20 cellular contexts compared by ENCODE assay signal in the genomic region with DNA sequence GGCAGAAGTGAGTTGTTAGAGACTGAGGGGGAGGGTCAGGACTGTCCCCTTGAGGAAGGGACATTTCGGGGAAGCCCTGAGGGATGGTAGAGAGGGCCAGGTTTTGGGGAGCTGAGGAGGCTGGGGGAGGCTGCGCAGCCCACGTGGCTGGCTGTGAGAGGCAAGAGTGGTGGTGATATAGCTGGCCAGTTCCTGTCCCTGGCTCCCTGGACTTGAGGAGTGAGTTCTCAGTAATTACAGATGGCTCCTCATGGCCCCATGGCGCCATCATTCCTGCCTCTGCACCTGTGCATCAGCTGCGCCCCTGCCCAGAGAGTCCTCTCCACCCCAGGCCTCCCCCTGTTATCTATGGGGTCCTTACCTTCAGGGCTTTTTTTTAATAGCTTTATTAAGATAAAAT. TPM values are rescaled to one million over a fixed set of nuclear protein-coding genes. Genes with fewer than 3 reads are reported as not detected.
DNase-seq lines count a peak whose midpoint lies in the region; ATAC-seq, FAIRE-seq and TF ChIP-seq lines count a peak whose summit lies in the region.
"Had no signal": no experiment of that assay in that cellular context is flagged by ENCODE, and none has a peak within 500 bp of the region (broad histone marks: within the 10 kb centered on the region; RNA-seq: fewer than 3 reads in every experiment).

No MANE protein-coding gene starts in this region.

- H3K23ac ChIP-seq in neuronal stem cell (ENCODE audit: low read depth, low read length, poor library complexity): no peak overlapping the region

- H3K4me3 ChIP-seq in PC-9 (no peak overlapping the region), keratinocyte (ENCODE audit: control insufficient read depth in 2 of 3, extremely low read depth in 1 of 3, insufficient read depth in 2 of 3, low read depth in 1 of 3, low read length in 3 of 3) (no peak overlapping the region), spleen (no peak overlapping the region), neuronal stem cell (ENCODE audit: low read length in 2 of 2) (no peak overlapping the region), ascending aorta (no peak overlapping the region)
- H3K4me3 ChIP-seq: coronary artery, left lung, skin epidermis had no signal

- H3K4me1 ChIP-seq in PC-9 (replicated peaks; ENCODE audit: insufficient read depth): peaks cover 95% of the 10 kb centered on the region
- H3K4me1 ChIP-seq in keratinocyte (ENCODE audit: control insufficient read depth, extremely low read depth, insufficient read depth, low read length): peaks cover 41% of the 10 kb centered on the region
- H3K4me1 ChIP-seq in spleen: peaks cover 0 to 80% (median 54%) of the 10 kb centered on the region in 6 donors
- H3K4me1 ChIP-seq in neuronal stem cell (ENCODE audit: control insufficient read depth in 2 of 2, insufficient read depth in 1 of 2, low read depth in 1 of 2, low read length in 2 of 2): peaks cover 0 to 7% of the 10 kb centered on the region in 2 donors
- H3K4me1 ChIP-seq in ascending aorta: peaks cover 3 to 33% of the 10 kb centered on the region in 2 donors
- H3K4me1 ChIP-seq: parathyroid adenoma had no signal

- H4K91ac ChIP-seq in neuronal stem cell (ENCODE audit: low read depth, low read length, poor library complexity): no peak overlapping the region

- H3K36me3 ChIP-seq in PC-9 (ENCODE audit: low read depth) (peaks cover 65% of the 10 kb centered on the region), keratinocyte (ENCODE audit: control insufficient read depth in 2 of 2, extremely low read depth in 1 of 2, insufficient read depth in 2 of 2, low read length in 2 of 2) (peaks cover 14 to 38% of the 10 kb centered on the region in 2 experiments), spleen (peaks cover 0 to 52% (median 4%) of the 10 kb centered on the region in 6 donors), neuronal stem cell (replicated peaks in 1 of 2; ENCODE audit: control insufficient read depth in 2 of 2, insufficient read depth in 2 of 2, low read length in 2 of 2) (peaks cover 0 to 45% of the 10 kb centered on the region in 2 donors), ascending aorta (peaks cover 2 to 11% of the 10 kb centered on the region in 2 donors)

- 81 to 98% (median 93%) methylated on average over 5 of the region's 5 CpGs for WGBS in spleen, 5 donors
- WGBS in neuronal stem cell (ENCODE audit: extremely low coverage in 2 of 2, insufficient read length in 2 of 2, insufficient replicate concordance in 1 of 2), 2 donors: no CpG with 5 or more reads among the region's 5 CpGs

- TF ChIP-seq CTCF in activated CD8-positive, alpha-beta T cell treated with anti-CD3 and anti-CD28 coated beads for 36 hours (IDR thresholded peaks at IDR 0.05): no peak
- no peak for TF ChIP-seq CTCF in PC-9 (conservative IDR thresholded peaks at IDR 0.05)
- no peak for TF ChIP-seq CTCF in keratinocyte (optimal IDR thresholded peaks at IDR 0.05 in 1 of 3, IDR thresholded peaks at IDR 0.05 in 1 of 3, conservative IDR thresholded peaks at IDR 0.05 in 1 of 3; ENCODE audit: extremely low read depth in 1 of 3, insufficient read depth in 2 of 3, low read length in 3 of 3)
- TF ChIP-seq CTCF in spleen (IDR thresholded peaks at IDR 0.05 in 8 of 11, conservative IDR thresholded peaks at IDR 0.05 in 3 of 11): no peak
- no peak for TF ChIP-seq CTCF in ascending aorta (IDR thresholded peaks at IDR 0.05)

- no peak overlapping the region for H3K4me3 Mint-ChIP-seq in activated CD8-positive, alpha-beta T cell treated with anti-CD3 and anti-CD28 coated beads for 36 hours
- no peak overlapping the region for H3K4me3 Mint-ChIP-seq in activated CD8-positive, alpha-beta T cell treated with anti-CD3 and anti-CD28 coated beads, Interleukin-2, amount 10 ng/mL, durations not matched to agents 7 days and 5 days

- no peak overlapping the region for H4K8ac ChIP-seq in neuronal stem cell (ENCODE audit: low read depth, low read length)

- H2BK15ac ChIP-seq in neuronal stem cell (ENCODE audit: low read length): no peak overlapping the region

- dilution Hi-C loops in keratinocyte (cut with MboI; ENCODE audit: extremely low pct_ligation_motif_present, low sequenced_read_pairs): no loop called here

- no peak overlapping the region for H3K4me2 ChIP-seq in PC-9
- no peak overlapping the region for H3K4me2 ChIP-seq in keratinocyte (ENCODE audit: control insufficient read depth, extremely low read depth, insufficient read depth, low read depth, low read length)
- no peak overlapping the region for H3K4me2 ChIP-seq in neuronal stem cell (ENCODE audit: insufficient read depth, low read length, poor library complexity, severe bottlenecking)

- no peak overlapping the region for H3K18ac ChIP-seq in neuronal stem cell (ENCODE audit: low read length)

- H4K20me1 ChIP-seq in PC-9 (ENCODE audit: insufficient read depth) (peaks cover 52% of the 10 kb centered on the region), keratinocyte (ENCODE audit: control insufficient read depth, extremely low read depth, insufficient read depth, low read length) (peaks cover 46% of the 10 kb centered on the region)

- no peaks in the 10 kb centered on the region for H3K27me3 Mint-ChIP-seq in activated CD8-positive, alpha-beta T cell treated with anti-CD3 and anti-CD28 coated beads for 36 hours
- H3K27me3 Mint-ChIP-seq in activated CD8-positive, alpha-beta T cell treated with anti-CD3 and anti-CD28 coated beads, Interleukin-2, amount 10 ng/mL, durations not matched to agents 7 days and 5 days (ENCODE audit: low read depth): no peaks in the 10 kb centered on the region

- peaks cover 92% of the 10 kb centered on the region for H3F3A ChIP-seq in PC-9 (ENCODE audit: insufficient read depth, low read depth)

- peaks cover 99% of the 10 kb centered on the region for H3K79me2 ChIP-seq in PC-9 (ENCODE audit: low read depth)
- peaks cover 92% of the 10 kb centered on the region for H3K79me2 ChIP-seq in keratinocyte (ENCODE audit: control insufficient read depth, insufficient read depth, low read length)

- peaks cover 15% of the 10 kb centered on the region for H3K36me3 Mint-ChIP-seq in activated CD8-positive, alpha-beta T cell treated with anti-CD3 and anti-CD28 coated beads for 36 hours (ENCODE audit: low read depth)
- H3K36me3 Mint-ChIP-seq in activated CD8-positive, alpha-beta T cell treated with anti-CD3 and anti-CD28 coated beads, Interleukin-2, amount 10 ng/mL, durations not matched to agents 7 days and 5 days (ENCODE audit: low read depth): peaks cover 28% of the 10 kb centered on the region

- DNase-seq in activated CD8-positive, alpha-beta T cell treated with anti-CD3 and anti-CD28 coated beads for 36 hours: no peak
- no peak for DNase-seq in activated CD8-positive, alpha-beta T cell treated with anti-CD3 and anti-CD28 coated beads, Interleukin-2, amount 10 ng/mL, durations not matched to agents 7 days and 5 days
- DNase-seq in PC-9 (no peak), keratinocyte (ENCODE audit: low read depth, low spot score) (no peak), spleen (peak; percentile 36), neuronal stem cell (ENCODE audit: low spot score) (no peak), ascending aorta (ENCODE audit: low spot score in 2 of 2) (no peak)
- DNase-seq: activated gamma-delta T cell, DMS53, foreskin melanocyte, KBM-7, NCI-H2081, NCI-H524 treated with DMSO at 0.1 percent for 48 hours, T-helper 9 cell had no signal

- FAIRE-seq in keratinocyte (lab: Jason Lieb, UNC): no peak

- H3K9me1 ChIP-seq in keratinocyte (ENCODE audit: control insufficient read depth, extremely low read depth, insufficient read depth, low read length): peaks cover 16% of the 10 kb centered on the region

- peaks cover 50% of the 10 kb centered on the region for H3K4me1 Mint-ChIP-seq in activated CD8-positive, alpha-beta T cell treated with anti-CD3 and anti-CD28 coated beads for 36 hours (ENCODE audit: low read depth)
- H3K4me1 Mint-ChIP-seq in activated CD8-positive, alpha-beta T cell treated with anti-CD3 and anti-CD28 coated beads, Interleukin-2, amount 10 ng/mL, durations not matched to agents 7 days and 5 days (ENCODE audit: low read depth): peaks cover 42% of the 10 kb centered on the region

- no peaks in the 10 kb centered on the region for H3K27me3 ChIP-seq in PC-9 (ENCODE audit: insufficient read depth, low read depth)
- no peaks in the 10 kb centered on the region for H3K27me3 ChIP-seq in keratinocyte (ENCODE audit: control insufficient read depth, extremely low read depth, insufficient read depth, low read length)
- no peaks in the 10 kb centered on the region for H3K27me3 ChIP-seq in spleen (replicated peaks in 1 of 7)
- H3K27me3 ChIP-seq in neuronal stem cell (ENCODE audit: control insufficient read depth in 3 of 3, insufficient read depth in 3 of 3, low read depth in 1 of 3, low read length in 3 of 3): no peaks in the 10 kb centered on the region
- no peaks in the 10 kb centered on the region for H3K27me3 ChIP-seq in ascending aorta
- H3K27me3 ChIP-seq: left lung had no signal

- peak overlapping the region; percentile 1 for H3K27ac Mint-ChIP-seq in activated CD8-positive, alpha-beta T cell treated with anti-CD3 and anti-CD28 coated beads for 36 hours
- no peak overlapping the region for H3K27ac Mint-ChIP-seq in activated CD8-positive, alpha-beta T cell treated with anti-CD3 and anti-CD28 coated beads, Interleukin-2, amount 10 ng/mL, durations not matched to agents 7 days and 5 days

- H2AFZ ChIP-seq in PC-9 (no peak overlapping the region), keratinocyte (ENCODE audit: control insufficient read depth, low read length) (no peak overlapping the region), neuronal stem cell (ENCODE audit: low read length) (no peak overlapping the region)
- H2AFZ ChIP-seq: parathyroid adenoma had no signal

- peaks cover 8% of the 10 kb centered on the region for H3K79me1 ChIP-seq in neuronal stem cell (ENCODE audit: low read depth, low read length)

- POLR2A ChIA-PET in activated CD8-positive, alpha-beta T cell treated with anti-CD3 and anti-CD28 coated beads for 36 hours (lab: Charles Lee): interaction anchor here (1.1 kb wide), 1 partner anchor 19 kb away, joined by 3 read pairs; no protein-coding TSS in a partner anchor
- POLR2A ChIA-PET in activated CD8-positive, alpha-beta T cell treated with anti-CD3 and anti-CD28 coated beads, Interleukin-2, amount 10 ng/mL, durations not matched to agents 7 days and 5 days (lab: Charles Lee): no interaction called here
- POLR2A ChIA-PET in PC-9 (lab: Charles Lee; ENCODE audit: unreplicated experiment): interaction anchor here (0.5 to 0.6 kb wide), 2 partner anchors 57 to 757 kb away, joined by 3 read pairs; no protein-coding TSS in a partner anchor

- TF ChIP-seq POLR2A in spleen (IDR thresholded peaks at IDR 0.05): no peak

- H3K9me3 Mint-ChIP-seq in activated CD8-positive, alpha-beta T cell treated with anti-CD3 and anti-CD28 coated beads for 36 hours: peaks cover 3% of the 10 kb centered on the region
- peaks cover 4% of the 10 kb centered on the region for H3K9me3 Mint-ChIP-seq in activated CD8-positive, alpha-beta T cell treated with anti-CD3 and anti-CD28 coated beads, Interleukin-2, amount 10 ng/mL, durations not matched to agents 7 days and 5 days (ENCODE audit: insufficient read depth)

- H3K27ac ChIP-seq in PC-9 (peak overlapping the region; percentile 78), keratinocyte (ENCODE audit: control insufficient read depth, insufficient read depth, low read length) (peak overlapping the region; percentile 10), spleen (no peak overlapping the region), neuronal stem cell (replicated peaks; ENCODE audit: low read length) (no peak overlapping the region), ascending aorta (no peak overlapping the region)
- H3K27ac ChIP-seq: left lung, parathyroid adenoma had no signal

- no peak overlapping the region for H2AK5ac ChIP-seq in neuronal stem cell (ENCODE audit: low read depth, low read length)

- H3K4ac ChIP-seq in neuronal stem cell (ENCODE audit: low read length): no peak overlapping the region

- H3K14ac ChIP-seq in neuronal stem cell (ENCODE audit: low read length): no peak overlapping the region

- no peak overlapping the region for H2BK12ac ChIP-seq in neuronal stem cell (ENCODE audit: low read length)

- H3K9ac ChIP-seq in keratinocyte (ENCODE audit: control insufficient read depth, extremely low read depth, insufficient read depth, low read length) (no peak overlapping the region), neuronal stem cell (ENCODE audit: low read depth, low read length, poor library complexity) (no peak overlapping the region)
- H3K9ac ChIP-seq: parathyroid adenoma had no signal

- no TSS peak for BruUV-seq in PC-9 (replicated peaks; lab: Mats Ljungman, UMichigan)

- CTCF ChIA-PET in activated CD8-positive, alpha-beta T cell treated with anti-CD3 and anti-CD28 coated beads for 36 hours (lab: Charles Lee): no interaction called here
- CTCF ChIA-PET in activated CD8-positive, alpha-beta T cell treated with anti-CD3 and anti-CD28 coated beads, Interleukin-2, amount 10 ng/mL, durations not matched to agents 7 days and 5 days (lab: Charles Lee): interaction anchor here (1.2 kb wide), 1 partner anchor 21 kb away, joined by 3 read pairs; no protein-coding TSS in a partner anchor
- CTCF ChIA-PET in PC-9 (lab: Charles Lee): no interaction called here

- no peak overlapping the region for H2BK120ac ChIP-seq in neuronal stem cell (ENCODE audit: low read depth, low read length)

- H3K9me3 ChIP-seq in PC-9 (ENCODE audit: insufficient read depth, low read depth) (0 out of 2 replicates have a peak, but pooled peaks cover 5% of the 10 kb centered on the region), keratinocyte (ENCODE audit: control insufficient read depth, low read depth, low read length) (no peaks in the 10 kb centered on the region), spleen (peaks cover 0 to 10% (median 7%) of the 10 kb centered on the region in 8 donors), neuronal stem cell (replicated peaks in 1 of 2; ENCODE audit: control insufficient read depth in 2 of 2, insufficient read depth in 1 of 2, low read depth in 1 of 2, low read length in 2 of 2) (peaks cover 0 to 16% of the 10 kb centered on the region in 2 donors), ascending aorta (no peaks in the 10 kb centered on the region)
- H3K9me3 ChIP-seq: left lung had no signal

- H2BK5ac ChIP-seq in neuronal stem cell (ENCODE audit: low read length): no peak overlapping the region

- no peaks in the 10 kb centered on the region for H3K9me2 ChIP-seq in PC-9 (ENCODE audit: insufficient read depth)

- ATAC-seq in activated CD8-positive, alpha-beta T cell treated with anti-CD3 and anti-CD28 coated beads for 36 hours: no peak
- no peak for ATAC-seq in activated CD8-positive, alpha-beta T cell treated with anti-CD3 and anti-CD28 coated beads, Interleukin-2, amount 10 ng/mL, durations not matched to agents 7 days and 5 days
- no peak for ATAC-seq in GM21367 (IDR thresholded peaks at IDR 0.05; ENCODE audit: unreplicated experiment)
- ATAC-seq: activated CD4-positive, CD25-positive, alpha-beta regulatory T cell treated with anti-CD3 and anti-CD28 coated beads, Interleukin-2, amount 50 U/mL, for 24 hours; left lung had no signal

- intact Hi-C loops in activated CD8-positive, alpha-beta T cell treated with anti-CD3 and anti-CD28 coated beads for 36 hours (cut with micrococcal nuclease): no loop called here
- intact Hi-C loops in PC-9 (cut with micrococcal nuclease; ENCODE audit: unreplicated experiment): no loop called here
- intact Hi-C loops in spleen (cut with DNase I; ENCODE audit: low total_unique reads): no loop called here
- intact Hi-C loops in ascending aorta (cut with DNase I): no loop called here

RNA-seq across cellular contexts. Expression of gene MPRIP, which starts 30.3 kb away (rescaled TPM):
- total RNA-seq in activated CD8-positive, alpha-beta T cell treated with anti-CD3 and anti-CD28 coated beads for 36 hours: 100 to 1,000 TPM; 132 to 135 TPM
- 100 to 1,000 TPM; 217 to 226 TPM for total RNA-seq in activated CD8-positive, alpha-beta T cell treated with anti-CD3 and anti-CD28 coated beads, Interleukin-2, amount 10 ng/mL, durations not matched to agents 7 days and 5 days
- 411 and 443 TPM in 2 replicates for total RNA-seq in PC-9 (2021)
- 76.4 to 113 TPM (median 93.2 TPM) in 3 replicates for polyA plus RNA-seq in keratinocyte
- 241 TPM for polyA plus RNA-seq in keratinocyte (2011; ENCODE audit: low read depth)
- 61.6 and 75.3 TPM in 2 replicates for polyA plus RNA-seq in keratinocyte (2011; cell fraction: cytosol; rRNA removed)
- polyA plus RNA-seq in keratinocyte (2011; cell fraction: nucleus; rRNA removed): 160 and 188 TPM in 2 replicates
- 132 and 155 TPM in 2 replicates for polyA plus RNA-seq in keratinocyte (2012; ENCODE audit: low replicate concordance)
- 188 to 396 TPM (median 205 TPM) in 3 replicates for polyA minus RNA-seq in keratinocyte
- 102 TPM for polyA minus RNA-seq in keratinocyte (2011; cell fraction: cytosol; rRNA and poly(A)+ RNA removed)
- polyA minus RNA-seq in keratinocyte (2011; cell fraction: nucleus; rRNA and poly(A)+ RNA removed): 123 and 162 TPM in 2 replicates
- total RNA-seq in spleen: 100 to 1,000 TPM; 120 to 309 (median 197) TPM
- polyA plus RNA-seq in spleen: 100 to 1,000 TPM in 1 of 3 donors, 10 to 100 TPM in 2; 52.3 to 114 (median 83.0) TPM
- polyA plus RNA-seq in neuronal stem cell (2013, experiment 1 of 2): 67.7 TPM
- 72.4 TPM for polyA plus RNA-seq in neuronal stem cell (2013, experiment 2 of 2)
- total RNA-seq in ascending aorta: 246 TPM

Comparison
In these comparisons a context has a peak if more than half of its experiments do, and no peak if none do; other contexts are left out.
1. H3K27ac ChIP-seq: peak in PC-9 (single experiment) and keratinocyte (single experiment); none in spleen (0 of 8), neuronal stem cell (single experiment) and ascending aorta (0 of 2).